In the genomic region with DNA sequence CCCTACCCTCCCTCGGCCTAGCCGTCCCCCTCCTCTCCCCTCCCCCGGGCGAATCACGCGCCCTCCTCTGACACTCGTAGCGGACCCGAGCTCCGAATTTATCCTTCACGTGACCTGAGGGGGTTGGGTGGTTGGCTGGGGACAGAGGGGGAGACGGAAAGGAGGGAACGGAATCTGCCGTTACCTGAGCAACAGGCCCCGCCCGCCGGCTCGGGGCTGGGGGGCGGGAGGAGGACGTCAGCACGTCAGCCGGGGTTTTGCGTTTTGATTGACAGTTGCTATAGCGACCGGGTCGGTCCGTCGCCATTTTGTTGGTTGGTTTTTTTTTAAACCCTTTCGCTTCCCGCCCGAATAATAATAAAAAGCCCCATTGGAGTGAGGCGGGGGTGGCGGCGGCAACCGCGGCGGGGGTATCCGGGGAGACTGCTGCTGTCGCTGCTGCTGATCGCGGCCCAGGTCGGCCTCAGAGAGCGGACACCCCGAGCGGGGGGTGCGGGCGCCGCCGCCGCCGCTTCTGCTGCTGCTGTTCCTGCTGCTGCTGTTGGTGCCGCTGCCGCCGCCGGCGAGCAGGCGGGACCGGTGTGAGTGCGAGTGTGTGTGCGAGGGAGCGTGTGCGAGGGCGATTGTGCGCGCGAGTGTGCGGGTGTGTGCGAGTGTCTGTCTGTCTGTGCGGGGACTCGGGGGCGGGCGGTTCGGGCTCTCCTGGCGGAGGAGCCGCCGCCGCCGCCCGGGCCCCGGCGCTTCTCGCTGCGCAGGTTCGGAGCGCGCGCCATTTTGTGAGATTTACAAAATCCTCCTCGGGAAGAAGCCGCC, we compare ENCODE assay signal across 8 cellular contexts. TPM values are rescaled to one million over a fixed set of nuclear protein-coding genes. Genes with fewer than 3 reads are reported as not detected.
DNase-seq lines count a peak whose midpoint lies in the region; ATAC-seq and TF ChIP-seq lines count a peak whose summit lies in the region.

A gene (plus strand): TSS at position 286 of the 813 bp plus-strand sequence. CDS start 53,602 bp downstream, outside the sequence.

- H3K27me3 ChIP-seq in SU-DHL-6 (ENCODE audit: low read length) (no peaks in the 10 kb centered on the region), thymus (ENCODE audit: control insufficient read depth, insufficient read depth) (no peaks in the 10 kb centered on the region)

- intact Hi-C loops in head of caudate nucleus (cut with DNase I): loop anchor here (1.0 to 5.0 kb wide), 4 partner anchors 91 to 294 kb away; a partner anchor contains a TSS

- H3K9me3 Mint-ChIP-seq in activated naive CD8-positive, alpha-beta T cell treated with anti-CD3 and anti-CD28 coated beads, Interleukin-2, amount 10 ng/mL, durations not matched to agents 7 days and 5 days: no peaks in the 10 kb centered on the region
- H3K9me3 Mint-ChIP-seq in osteocyte (ENCODE audit: unreplicated experiment): no peaks in the 10 kb centered on the region

- H3K4me3 Mint-ChIP-seq in activated naive CD8-positive, alpha-beta T cell treated with anti-CD3 and anti-CD28 coated beads, Interleukin-2, amount 10 ng/mL, durations not matched to agents 7 days and 5 days: peak within 1 kb of the TSS; percentile 99
- H3K4me3 Mint-ChIP-seq in osteocyte (ENCODE audit: unreplicated experiment): peak within 1 kb of the TSS; percentile 97

- POLR2A ChIA-PET in activated naive CD8-positive, alpha-beta T cell treated with anti-CD3 and anti-CD28 coated beads, Interleukin-2, amount 10 ng/mL, durations not matched to agents 7 days and 5 days (lab: Charles Lee): interaction anchor here (0.6 to 3.2 kb wide), 15 partner anchors 11 to 200 kb away, joined by 3 to 61 read pairs (median 6); a partner anchor contains a TSS

- H3K27me3 Mint-ChIP-seq in activated naive CD8-positive, alpha-beta T cell treated with anti-CD3 and anti-CD28 coated beads, Interleukin-2, amount 10 ng/mL, durations not matched to agents 7 days and 5 days: no peaks in the 10 kb centered on the region
- H3K27me3 Mint-ChIP-seq in osteocyte (ENCODE audit: unreplicated experiment): no peaks in the 10 kb centered on the region

- no peaks in the 10 kb centered on the region for H3K9me2 ChIP-seq in SU-DHL-6 (replicated peaks; ENCODE audit: insufficient read depth, low read length)

- H3K9me3 ChIP-seq in SU-DHL-6 (ENCODE audit: insufficient read depth, low read length) (no peaks in the 10 kb centered on the region), thymus (ENCODE audit: control insufficient read depth) (no peaks in the 10 kb centered on the region)

- peaks cover 11% of the 10 kb centered on the region for H3K4me1 ChIP-seq in thymus (ENCODE audit: control insufficient read depth, insufficient read depth, low read length)

- peak; percentile 52 for TF ChIP-seq POLR2A in GM10847 (IDR thresholded peaks at IDR 0.05; ENCODE audit: extremely low read depth, insufficient read length)

- peaks cover 34% of the 10 kb centered on the region for H4K20me1 ChIP-seq in SU-DHL-6 (ENCODE audit: low read depth, low read length)

- under 1% methylated on average over 88 of the region's 89 CpGs for WGBS in thymus

- peak; percentile 73 for ATAC-seq in HG02678 (IDR thresholded peaks at IDR 0.05; ENCODE audit: unreplicated experiment)
- ATAC-seq in activated naive CD8-positive, alpha-beta T cell treated with anti-CD3 and anti-CD28 coated beads, Interleukin-2, amount 10 ng/mL, durations not matched to agents 7 days and 5 days (ENCODE audit: low read depth): peak; percentile 79

- H3K36me3 Mint-ChIP-seq in activated naive CD8-positive, alpha-beta T cell treated with anti-CD3 and anti-CD28 coated beads, Interleukin-2, amount 10 ng/mL, durations not matched to agents 7 days and 5 days: peaks cover 4% of the 10 kb centered on the region
- H3K36me3 Mint-ChIP-seq in osteocyte (ENCODE audit: unreplicated experiment): no peaks in the 10 kb centered on the region

- peaks cover 45% of the 10 kb centered on the region for H3K79me2 ChIP-seq in SU-DHL-6 (ENCODE audit: insufficient read depth, low read length)

- H3K36me3 ChIP-seq in SU-DHL-6 (ENCODE audit: low read length) (no peaks in the 10 kb centered on the region), thymus (ENCODE audit: control insufficient read depth, insufficient read depth) (no peaks in the 10 kb centered on the region)

- H3K4me1 Mint-ChIP-seq in activated naive CD8-positive, alpha-beta T cell treated with anti-CD3 and anti-CD28 coated beads, Interleukin-2, amount 10 ng/mL, durations not matched to agents 7 days and 5 days: peaks cover 38% of the 10 kb centered on the region
- H3K4me1 Mint-ChIP-seq in osteocyte (ENCODE audit: unreplicated experiment): peaks cover 37% of the 10 kb centered on the region

- peaks cover 15% of the 10 kb centered on the region for H3F3A ChIP-seq in SU-DHL-6 (ENCODE audit: insufficient read depth)

- peak within 1 kb of the TSS; percentile 92 for H3K4me3 ChIP-seq in SU-DHL-6 (ENCODE audit: insufficient read depth, low read length, poor library complexity, severe bottlenecking)
- H3K4me3 ChIP-seq in thymus (ENCODE audit: low read length): peak within 1 kb of the TSS; percentile 98

- peak within 1 kb of the TSS; percentile 70 for H2AFZ ChIP-seq in SU-DHL-6 (ENCODE audit: low read depth, low read length, severe bottlenecking)

- peak within 1 kb of the TSS; percentile 92 for H3K4me2 ChIP-seq in SU-DHL-6 (ENCODE audit: low read depth, low read length, poor library complexity, severe bottlenecking)

- H3K27ac Mint-ChIP-seq in activated naive CD8-positive, alpha-beta T cell treated with anti-CD3 and anti-CD28 coated beads, Interleukin-2, amount 10 ng/mL, durations not matched to agents 7 days and 5 days: peak within 1 kb of the TSS; percentile 99
- peak within 1 kb of the TSS; percentile 98 for H3K27ac Mint-ChIP-seq in osteocyte (ENCODE audit: unreplicated experiment)

- peak within 1 kb of the TSS; percentile 97 for H3K9ac ChIP-seq in SU-DHL-6 (ENCODE audit: low read length)

- H3K27ac ChIP-seq in SU-DHL-6 (ENCODE audit: low read depth, low read length) (peak within 1 kb of the TSS; percentile 92), thymus (ENCODE audit: low read depth) (peak within 1 kb of the TSS; percentile 100)

- TF ChIP-seq CTCF in SU-DHL-6 (IDR thresholded peaks at IDR 0.05; ENCODE audit: insufficient read depth, low read length, poor library complexity, severe bottlenecking) (no peak), osteocyte (IDR thresholded peaks at IDR 0.05) (no peak)

- DNase-seq in NCI-H128 (lab: John Stamatoyannopoulos, UW; ENCODE audit: unreplicated experiment): peak; percentile 98
- peak; percentile 97 for DNase-seq in activated naive CD8-positive, alpha-beta T cell treated with anti-CD3 and anti-CD28 coated beads, Interleukin-2, amount 10 ng/mL, durations not matched to agents 7 days and 5 days
- DNase-seq in head of caudate nucleus: peak; percentile 97 to 100 (median 99)
- peak; percentile 100 for DNase-seq in osteocyte (ENCODE audit: extremely low spot score, unreplicated experiment)

RNA-seq across cellular contexts. Expression of the gene that starts here (rescaled TPM):
- 100 to 1,000 TPM; 109 to 122 TPM for total RNA-seq in activated naive CD8-positive, alpha-beta T cell treated with anti-CD3 and anti-CD28 coated beads, Interleukin-2, amount 10 ng/mL, durations not matched to agents 7 days and 5 days
- total RNA-seq in osteocyte: 58.4 and 63.2 TPM in 2 replicates
- polyA plus RNA-seq in thymus: 53.3 TPM

Comparison
In these comparisons a context has a peak if more than half of its experiments do, and no peak if none do; other contexts are left out.
1. Peak in every context shown above with its lines: DNase-seq, ATAC-seq, H3K4me3 ChIP-seq and H3K27ac ChIP-seq.